Comparison of ENCODE assay signal across 18 cellular contexts in the genomic region with DNA sequence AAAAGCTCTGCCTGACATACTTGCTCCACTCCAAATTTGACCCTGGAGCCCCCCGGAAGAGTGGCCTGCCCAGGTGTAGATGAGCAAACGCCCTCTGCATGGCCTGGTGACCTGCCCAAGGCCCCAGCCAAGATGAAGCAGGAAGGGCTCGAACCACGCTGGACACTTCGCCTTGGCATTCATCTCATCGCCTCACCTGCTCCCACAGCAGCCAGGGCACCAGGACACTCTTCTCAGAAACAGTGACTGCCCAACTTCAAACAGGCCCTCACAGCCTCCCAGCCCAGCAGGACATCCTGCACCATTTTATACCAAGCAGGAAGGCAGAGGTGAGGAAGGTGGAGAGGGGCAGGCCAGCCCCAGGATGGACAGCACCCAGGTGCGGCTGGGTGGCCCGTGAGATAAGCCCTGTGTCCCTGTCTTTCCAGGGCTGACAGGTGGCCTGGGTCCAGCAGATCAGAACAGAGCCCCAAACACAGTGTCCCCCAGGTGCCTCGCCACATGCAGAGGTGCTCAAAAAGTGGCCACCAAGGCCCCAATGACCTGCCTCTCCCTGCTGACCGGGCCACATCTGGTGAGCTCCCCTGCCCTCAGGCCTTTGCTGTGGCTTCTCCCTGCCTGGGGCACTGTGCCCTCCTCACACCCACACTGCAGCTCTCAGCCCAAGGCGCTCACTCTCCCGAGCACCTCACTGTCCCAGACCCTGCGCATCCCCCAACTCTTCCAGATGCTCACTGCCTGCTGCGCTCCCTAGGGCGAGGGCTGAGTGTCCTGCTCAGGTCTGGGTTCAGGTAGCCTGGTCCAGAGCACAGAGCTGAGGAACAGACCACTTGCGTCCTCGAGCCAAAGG. TPM values are rescaled to one million over a fixed set of nuclear protein-coding genes. Genes with fewer than 3 reads are reported as not detected.
A peak's percentile ranks its signal among the peaks of the same experiment; 100 is the strongest.
DNase-seq lines count a peak whose midpoint lies in the region; ATAC-seq and TF ChIP-seq lines count a peak whose summit lies in the region.
"Had no signal": no experiment of that assay in that cellular context is flagged by ENCODE, and none has a peak within 500 bp of the region (broad histone marks: within the 10 kb centered on the region; RNA-seq: fewer than 3 reads in every experiment).

No MANE protein-coding gene starts in this region.

- POLR2A ChIA-PET in Caco-2 (lab: Charles Lee): no interaction called here

- peak; percentile 30 for ATAC-seq in activated naive CD8-positive, alpha-beta T cell treated with anti-CD3 and anti-CD28 coated beads, Interleukin-2, amount 50 U/mL, for 24 hours
- ATAC-seq in left lobe of liver (no peak), lower lobe of right lung (no peak), HG02870 (IDR thresholded peaks at IDR 0.05; ENCODE audit: unreplicated experiment) (no peak), GM19467 (IDR thresholded peaks at IDR 0.05; ENCODE audit: unreplicated experiment) (no peak)
- ATAC-seq in stimulated activated memory B cell treated with anti-CD40 and anti-IgM and Interleukin-4, amounts not matched to agents 10 μg/mL and 1 μg/mL and 100 μg/mL, for 72 hours: no peak
- ATAC-seq: esophagus mucosa had no signal

- H3K4me1 ChIP-seq in Caco-2 (peaks cover 16% of the 10 kb centered on the region), lower lobe of right lung (peaks cover 94% of the 10 kb centered on the region)
- H3K4me1 ChIP-seq: HAP-1 had no signal

- no peaks in the 10 kb centered on the region for H3K9me3 Mint-ChIP-seq in Caco-2 (ENCODE audit: unreplicated experiment)
- H3K9me3 Mint-ChIP-seq in activated naive CD8-positive, alpha-beta T cell treated with anti-CD3 and anti-CD28 coated beads, Interleukin-2, amount 50 U/mL, for 24 hours: no peaks in the 10 kb centered on the region
- H3K9me3 Mint-ChIP-seq in stimulated activated memory B cell treated with anti-CD40 and anti-IgM and Interleukin-4, amounts not matched to agents 10 μg/mL and 1 μg/mL and 100 μg/mL, for 72 hours: no peaks in the 10 kb centered on the region
- H3K9me3 Mint-ChIP-seq: activated CD4-positive, alpha-beta memory T cell treated with anti-CD3 and anti-CD28 coated beads for 36 hours had no signal

- H3K36me3 Mint-ChIP-seq in Caco-2 (ENCODE audit: insufficient read depth, unreplicated experiment): peaks cover 24% of the 10 kb centered on the region
- H3K36me3 Mint-ChIP-seq in activated naive CD8-positive, alpha-beta T cell treated with anti-CD3 and anti-CD28 coated beads, Interleukin-2, amount 50 U/mL, for 24 hours (ENCODE audit: low read depth): no peaks in the 10 kb centered on the region
- no peaks in the 10 kb centered on the region for H3K36me3 Mint-ChIP-seq in stimulated activated memory B cell treated with anti-CD40 and anti-IgM and Interleukin-4, amounts not matched to agents 10 μg/mL and 1 μg/mL and 100 μg/mL, for 72 hours

- H3K36me3 ChIP-seq in Caco-2 (ENCODE audit: control insufficient read depth, insufficient read depth, low read length) (peaks cover 2% of the 10 kb centered on the region), lower lobe of right lung (peaks cover 34% of the 10 kb centered on the region), H7 (replicated peaks; ENCODE audit: control insufficient read depth, insufficient read depth, low read length) (no peaks in the 10 kb centered on the region)
- H3K36me3 ChIP-seq: HAP-1 had no signal

- H3K4me3 ChIP-seq in Caco-2 (ENCODE audit: low read depth, low read length) (no peak overlapping the region), lower lobe of right lung (no peak overlapping the region), H7 (ENCODE audit: insufficient read depth, low read depth, low read length) (no peak overlapping the region)
- H3K4me3 ChIP-seq: HAP-1 had no signal

- CTCF ChIA-PET in Caco-2 (lab: Charles Lee): no interaction called here

- H3K27me3 ChIP-seq in Caco-2 (replicated peaks; ENCODE audit: control insufficient read depth, insufficient read depth, low read length) (no peaks in the 10 kb centered on the region), lower lobe of right lung (ENCODE audit: low read depth) (no peaks in the 10 kb centered on the region), H7 (ENCODE audit: control insufficient read depth, insufficient read depth, low read length) (peaks cover 4% of the 10 kb centered on the region; the same call in 1 of the 2 replicates)

- DNase-seq in Caco-2 (peak in 1 of 2 experiments; percentile 30), left lobe of liver (ENCODE audit: low spot score) (peak; percentile 36), lower lobe of right lung (no peak), H7 (no peak)
- no peak for DNase-seq in activated naive CD8-positive, alpha-beta T cell treated with anti-CD3 and anti-CD28 coated beads, Interleukin-2, amount 50 U/mL, for 24 hours
- DNase-seq: activated naive CD4-positive, alpha-beta T cell treated with Interleukin-2 at 50 U/mL for 16 hours; NCI-H2081 treated with DMSO at 0.1 percent for 48 hours; NCI-H748 treated with DMSO at 0.1 percent for 48 hours; SHP77; stimulated activated CD4-positive, alpha-beta T cell treated with anti-CD3 and anti-CD28 coated beads, Interleukin-4, amount 100 ng/mL, for 1 hour; stimulated activated naive CD4-positive, alpha-beta T cell had no signal

- H3K4me3 Mint-ChIP-seq in Caco-2 (ENCODE audit: unreplicated experiment): no peak overlapping the region
- H3K4me3 Mint-ChIP-seq in activated naive CD8-positive, alpha-beta T cell treated with anti-CD3 and anti-CD28 coated beads, Interleukin-2, amount 50 U/mL, for 24 hours: no peak overlapping the region
- H3K4me3 Mint-ChIP-seq in stimulated activated memory B cell treated with anti-CD40 and anti-IgM and Interleukin-4, amounts not matched to agents 10 μg/mL and 1 μg/mL and 100 μg/mL, for 72 hours: no peak overlapping the region
- H3K4me3 Mint-ChIP-seq: activated CD4-positive, alpha-beta memory T cell treated with anti-CD3 and anti-CD28 coated beads for 36 hours had no signal

- no peak overlapping the region for H3K27ac ChIP-seq in lower lobe of right lung

- intact Hi-C loops in Caco-2 (cut with micrococcal nuclease; ENCODE audit: unreplicated experiment): no loop called here
- intact Hi-C loops in lower lobe of right lung (cut with DNase I): no loop called here

- TF ChIP-seq CTCF in Caco-2 (IDR thresholded peaks at IDR 0.05; ENCODE audit: insufficient read depth in 1 of 2, low read depth in 1 of 2, low read length in 1 of 2, severe bottlenecking in 1 of 2, unreplicated experiment in 1 of 2) (no peak), lower lobe of right lung (IDR thresholded peaks at IDR 0.05) (no peak)

- no TSS peak for BruUV-seq in Caco-2 (replicated peaks; lab: Mats Ljungman, UMichigan)

- no peaks in the 10 kb centered on the region for H3K27me3 Mint-ChIP-seq in Caco-2 (ENCODE audit: insufficient read depth, unreplicated experiment)
- H3K27me3 Mint-ChIP-seq in activated naive CD8-positive, alpha-beta T cell treated with anti-CD3 and anti-CD28 coated beads, Interleukin-2, amount 50 U/mL, for 24 hours: no peaks in the 10 kb centered on the region
- no peaks in the 10 kb centered on the region for H3K27me3 Mint-ChIP-seq in stimulated activated memory B cell treated with anti-CD40 and anti-IgM and Interleukin-4, amounts not matched to agents 10 μg/mL and 1 μg/mL and 100 μg/mL, for 72 hours
- H3K27me3 Mint-ChIP-seq: activated CD4-positive, alpha-beta memory T cell treated with anti-CD3 and anti-CD28 coated beads for 36 hours had no signal

- peak overlapping the region; percentile 1 for H3K27ac Mint-ChIP-seq in Caco-2 (ENCODE audit: unreplicated experiment)
- no peak overlapping the region for H3K27ac Mint-ChIP-seq in activated naive CD8-positive, alpha-beta T cell treated with anti-CD3 and anti-CD28 coated beads, Interleukin-2, amount 50 U/mL, for 24 hours
- peak overlapping the region; percentile 74 for H3K27ac Mint-ChIP-seq in stimulated activated memory B cell treated with anti-CD40 and anti-IgM and Interleukin-4, amounts not matched to agents 10 μg/mL and 1 μg/mL and 100 μg/mL, for 72 hours
- H3K27ac Mint-ChIP-seq: activated CD4-positive, alpha-beta memory T cell treated with anti-CD3 and anti-CD28 coated beads for 36 hours had no signal

- H3K4me1 Mint-ChIP-seq in Caco-2 (ENCODE audit: low read depth, unreplicated experiment): peaks cover 11% of the 10 kb centered on the region
- peaks cover 48% of the 10 kb centered on the region for H3K4me1 Mint-ChIP-seq in activated naive CD8-positive, alpha-beta T cell treated with anti-CD3 and anti-CD28 coated beads, Interleukin-2, amount 50 U/mL, for 24 hours
- H3K4me1 Mint-ChIP-seq in stimulated activated memory B cell treated with anti-CD40 and anti-IgM and Interleukin-4, amounts not matched to agents 10 μg/mL and 1 μg/mL and 100 μg/mL, for 72 hours: peaks cover 73% of the 10 kb centered on the region

- H3K9me3 ChIP-seq in Caco-2 (no peaks in the 10 kb centered on the region), lower lobe of right lung (no peaks in the 10 kb centered on the region)
- H3K9me3 ChIP-seq: HAP-1 had no signal

RNA-seq across cellular contexts. Expression of gene ACSS1, which starts 7.2 kb away (rescaled TPM):
- total RNA-seq in Caco-2 (2022) (81.9 and 113 TPM in 2 replicates), left lobe of liver (9.9 TPM), lower lobe of right lung (41.8 TPM)
- not detected in 2 replicates for total RNA-seq in H7 (2014; rRNA removed; shearing (Covaris generic))

RNA-seq across cellular contexts. Expression of gene VSX1, which starts 31.2 kb away (rescaled TPM):
- total RNA-seq in Caco-2 (2022) (not detected in 2 replicates), left lobe of liver (0.18 TPM), lower lobe of right lung (not detected)
- total RNA-seq in H7 (2014; rRNA removed; shearing (Covaris generic)): not detected in 2 replicates
- total RNA-seq: activated CD4-positive, alpha-beta memory T cell treated with anti-CD3 and anti-CD28 coated beads for 36 hours; esophagus mucosa; MCF 10A had no signal

RNA-seq across cellular contexts. Expression of gene APMAP, which starts 58.2 kb away (rescaled TPM):
- total RNA-seq in Caco-2 (2022): 119 and 138 TPM in 2 replicates
- total RNA-seq in left lobe of liver: 180 TPM
- 82.9 TPM for total RNA-seq in lower lobe of right lung
- total RNA-seq in H7 (2014; rRNA removed; shearing (Covaris generic)): 63.5 and 69.0 TPM in 2 replicates

Comparison
In these comparisons a context has a peak if more than half of its experiments do, and no peak if none do; other contexts are left out.
1. RNA of gene ACSS1, which starts 7.2 kb away (total RNA-seq): 81.9 to 113 TPM in Caco-2, 41.8 TPM in lower lobe of right lung (single experiment) and 9.9 TPM in left lobe of liver (single experiment); not detected in H7; every median in the first group is over 10 times any median in the second.